ENCODE assay signal across 25 cellular contexts in genomic region chr6:135728589-135728988, GRCh38.
"Had no signal": no experiment of that assay in that cellular context is flagged by ENCODE, and none has a peak within 500 bp of the region (broad histone marks: within the 10 kb centered on the region; RNA-seq: fewer than 3 reads in every experiment).

No MANE protein-coding gene starts in this region.

- DNase-seq: hypothalamus; islet precursor cell; left ventricle myocardium inferior; mesendoderm; midbrain; mucosa of descending colon; naive thymus-derived CD4-positive, alpha-beta T cell; ovary; retina; right cardiac atrium; stimulated activated CD4-positive, alpha-beta T cell treated with anti-CD3 and anti-CD28 coated beads, Interleukin-12 subunit alpha, Interleukin-12 subunit beta, amount 100 ng/mL, for 4 hours; stimulated activated CD4-positive, alpha-beta T cell treated with anti-CD3 and anti-CD28 coated beads, Interleukin-15, amount 100 ng/mL, for 24 hours; stimulated activated CD4-positive, alpha-beta T cell treated with anti-CD3 and anti-CD28 coated beads, Interleukin-4, amount 100 ng/mL, for 24 hours; stimulated activated naive CD4-positive, alpha-beta T cell; tibial artery; trophoblast cell; upper lobe of right lung had no signal

- H3K9me3 ChIP-seq: ovary, suprapubic skin, upper lobe of right lung had no signal

- H3K27me3 ChIP-seq: ovary, suprapubic skin, tibial artery, upper lobe of right lung had no signal

- H3K27ac ChIP-seq: left ventricle myocardium inferior, ovary, skin epidermis, suprapubic skin, thoracic aorta, tibial artery, upper lobe of right lung had no signal

- FAIRE-seq: urothelium cell line had no signal

- ATAC-seq: mucosa of descending colon; naive thymus-derived CD4-positive, alpha-beta T cell; natural killer cell treated with Interleukin-12 subunit alpha and Interleukin-12 subunit beta and Interleukin-15 and Interleukin-18, amount 100 ng/mL, for 72 hours; right cardiac atrium; sciatic nerve; stimulated activated effector memory CD8-positive, alpha-beta T cell treated with anti-CD3 and anti-CD28 coated beads, Interleukin-12 subunit alpha, Interleukin-12 subunit beta, amount 100 ng/mL, for 72 hours; upper lobe of right lung had no signal

- H3K4me3 ChIP-seq: left ventricle myocardium inferior, lung, mucosa of descending colon, ovary, skin epidermis, suprapubic skin, thoracic aorta, tibial artery, upper lobe of right lung had no signal

- H3K4me1 ChIP-seq: left ventricle myocardium inferior, suprapubic skin, tibial artery, upper lobe of right lung had no signal

- H3K36me3 ChIP-seq: ovary, suprapubic skin, thoracic aorta, tibial artery, upper lobe of right lung had no signal
